Comparison of ENCODE assay signal across 23 cellular contexts in the genomic region with DNA sequence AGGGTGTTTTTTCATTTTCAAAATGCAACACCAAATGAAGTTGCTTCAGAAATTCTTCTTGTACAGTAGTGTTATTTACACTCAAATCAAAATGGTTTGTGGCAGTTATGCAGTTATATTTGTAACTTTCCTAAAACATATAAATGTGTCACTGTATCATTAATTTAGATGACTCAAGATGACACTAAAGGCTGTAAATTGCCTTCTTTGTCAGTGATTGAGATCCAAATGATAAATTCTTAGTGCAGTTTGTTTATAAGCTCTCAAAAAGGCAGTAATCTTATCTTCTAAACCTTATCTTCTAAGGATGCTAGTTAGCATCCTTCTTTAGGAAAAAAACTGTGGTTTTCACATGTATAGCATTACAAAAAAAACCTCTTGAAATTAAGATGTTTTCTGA.
"Had no signal": no experiment of that assay in that cellular context is flagged by ENCODE, and none has a peak within 500 bp of the region (broad histone marks: within the 10 kb centered on the region; RNA-seq: fewer than 3 reads in every experiment).

No MANE protein-coding gene starts in this region.

- H3K4me2 ChIP-seq: hepatocyte had no signal

- DNase-seq: dorsolateral prefrontal cortex; effector CD4-positive, alpha-beta T cell; heart left ventricle; kidney; nucleus accumbens; ovary; posterior cingulate gyrus; psoas muscle; right cardiac atrium; sigmoid colon; substantia nigra; testis; tibial artery had no signal

- FAIRE-seq: colon, kidney, urothelium cell line had no signal

- H3K9me3 ChIP-seq: gastroesophageal sphincter, ovary, sigmoid colon, testis, tibial artery had no signal

- ATAC-seq: esophagus mucosa; gastroesophageal sphincter; heart left ventricle; left lobe of liver; right cardiac atrium; stimulated activated effector memory CD8-positive, alpha-beta T cell treated with anti-CD3 and anti-CD28 coated beads, Interleukin-12 subunit alpha, Interleukin-12 subunit beta, amount 100 ng/mL, for 72 hours; stimulated activated naive CD8-positive, alpha-beta T cell treated with anti-CD3 and anti-CD28 coated beads, Interleukin-15, Interleukin-2, amounts not matched to agents 100 U/mL and 50 U/mL, for 24 hours had no signal

- H3K27me3 ChIP-seq: dorsolateral prefrontal cortex, gastroesophageal sphincter, heart left ventricle, hepatocyte, ovary, sigmoid colon, testis, tibial artery had no signal

- H2AFZ ChIP-seq: hepatocyte had no signal

- H3K36me3 ChIP-seq: gastroesophageal sphincter, heart left ventricle, ovary, sigmoid colon, tibial artery had no signal

- H3K4me1 ChIP-seq: testis, tibial artery had no signal

- H3K27ac ChIP-seq: dorsolateral prefrontal cortex, epithelial cell of prostate, gastroesophageal sphincter, heart left ventricle, hepatocyte, ovary, psoas muscle, sigmoid colon, testis, tibial artery had no signal

- H3K4me3 ChIP-seq: dorsolateral prefrontal cortex, gastroesophageal sphincter, heart left ventricle, hepatocyte, lung, ovary, psoas muscle, sigmoid colon, testis, tibial artery had no signal
